ENCODE assay signal across 11 cellular contexts in genomic region chr1:43294761-43295160, GRCh38. TPM values are rescaled to one million over a fixed set of nuclear protein-coding genes. Genes with fewer than 3 reads are reported as not detected.
A peak's percentile ranks its signal among the peaks of the same experiment; 100 is the strongest.
DNase-seq lines count a peak whose midpoint lies in the region; ATAC-seq and TF ChIP-seq lines count a peak whose summit lies in the region.
"Had no signal": no experiment of that assay in that cellular context is flagged by ENCODE, and none has a peak within 500 bp of the region (broad histone marks: within the 10 kb centered on the region; RNA-seq: fewer than 3 reads in every experiment).

No MANE protein-coding gene starts in this region.

- intact Hi-C loops in CD14-positive monocyte (cut with micrococcal nuclease): no loop called here

- H3K4me1 Mint-ChIP-seq in WTC11 (peaks cover 40% of the 10 kb centered on the region), CD14-positive monocyte (no peaks in the 10 kb centered on the region)
- H3K4me1 Mint-ChIP-seq: natural killer cell had no signal

- H3K4me3 Mint-ChIP-seq in WTC11 (no peak overlapping the region), CD14-positive monocyte (no peak overlapping the region)
- H3K4me3 Mint-ChIP-seq: immature natural killer cell, natural killer cell had no signal

- H3K9me3 Mint-ChIP-seq in WTC11 (no peaks in the 10 kb centered on the region), CD14-positive monocyte (no peaks in the 10 kb centered on the region)
- H3K9me3 Mint-ChIP-seq: immature natural killer cell, natural killer cell had no signal

- TF ChIP-seq CTCF in WTC11 (IDR thresholded peaks at IDR 0.05) (no peak), CD14-positive monocyte (IDR thresholded peaks at IDR 0.05) (no peak)

- DNase-seq in WTC11 (ENCODE audit: low spot score) (no peak), dermis blood vessel endothelial cell (peak; percentile 73), NCI-H748 treated with DMSO at 0.1 percent for 48 hours (lab: John Stamatoyannopoulos, UW) (no peak), NCI-H2081 treated with DMSO at 0.1 percent for 48 hours (lab: John Stamatoyannopoulos, UW) (no peak), CD14-positive monocyte (ENCODE audit: low spot score) (no peak)
- DNase-seq: COR-L47, immature natural killer cell, natural killer cell, NCI-H345 had no signal

- H3K27ac Mint-ChIP-seq in WTC11: 0 out of 2 replicates have a peak overlapping the region, but pooled peaks have one; percentile 36
- H3K27ac Mint-ChIP-seq in CD14-positive monocyte: no peak overlapping the region
- H3K27ac Mint-ChIP-seq: immature natural killer cell, natural killer cell had no signal

- POLR2A ChIA-PET in WTC11 (lab: Charles Lee): interaction anchor here (1.1 to 1.2 kb wide), 2 partner anchors 54 to 64 kb away, joined by 3 to 4 read pairs; partner anchors contain the start of gene CDC20

- no peak for ATAC-seq in WTC11

- H3K4me3 ChIP-seq in skin epidermis: no peak overlapping the region

- H3K36me3 Mint-ChIP-seq in WTC11: no peaks in the 10 kb centered on the region
- no peaks in the 10 kb centered on the region for H3K36me3 Mint-ChIP-seq in CD14-positive monocyte
- H3K36me3 Mint-ChIP-seq: immature natural killer cell, natural killer cell had no signal

- peak overlapping the region in 17 of 21 experiments; percentile 7 to 83 (median 50) for H3K27ac ChIP-seq in skin epidermis

- H3K27me3 Mint-ChIP-seq in WTC11 (ENCODE audit: low read depth): no peaks in the 10 kb centered on the region
- H3K27me3 Mint-ChIP-seq in CD14-positive monocyte (ENCODE audit: low read depth in 3 of 3): peaks cover 0 to 2% (median 0%) of the 10 kb centered on the region in 3 donors

- CTCF ChIA-PET in WTC11 (lab: Charles Lee): interaction anchor here (0.6 to 2.4 kb wide), 6 partner anchors 9 to 753 kb away, joined by 3 to 15 read pairs (median 5); partner anchors contain the start of genes C1orf210 and CDC20

TF ChIP-seq in WTC11, 78 proteins besides CTCF, POLR2A, EP300 and RAD21:
- TF ChIP-seq FOXP1 (CRISPR knock-in tag; IDR thresholded peaks at IDR 0.05; ENCODE audit: borderline replicate concordance) (no peak), CREB1 (CRISPR knock-in tag; IDR thresholded peaks at IDR 0.05) (no peak), CDX4 (CRISPR knock-in tag; IDR thresholded peaks at IDR 0.05; ENCODE audit: borderline replicate concordance) (no peak), NFYB (CRISPR knock-in tag; conservative IDR thresholded peaks at IDR 0.05; ENCODE audit: low read depth) (no peak), ZNF425 (CRISPR knock-in tag; conservative IDR thresholded peaks at IDR 0.05) (no peak)

RNA-seq across cellular contexts. Expression of gene TIE1, which starts 6.0 kb away (rescaled TPM):
- total RNA-seq in WTC11 (2021): 2.5 to 3.7 TPM (median 2.6 TPM) in 3 replicates
- 1,320 and 1,392 TPM in 2 replicates for total RNA-seq in dermis blood vessel endothelial cell
- polyA plus RNA-seq in CD14-positive monocyte: not detected

RNA-seq across cellular contexts. Expression of gene C1orf210, which starts 9.4 kb away (rescaled TPM):
- total RNA-seq in WTC11 (2021): 11.7 to 14.0 TPM (median 12.8 TPM) in 3 replicates
- total RNA-seq in dermis blood vessel endothelial cell: not detected in 2 replicates
- polyA plus RNA-seq in CD14-positive monocyte: not detected
- total RNA-seq: natural killer cell had no signal
- polyA plus RNA-seq: immature natural killer cell had no signal

RNA-seq across cellular contexts. Expression of gene TMEM125, which starts 25.0 kb away (rescaled TPM):
- total RNA-seq in WTC11 (2021): 21.5 to 27.8 TPM (median 25.1 TPM) in 3 replicates
- total RNA-seq in dermis blood vessel endothelial cell: 0.05 TPM in 1 of 2 replicates, not detected in the other
- not detected for polyA plus RNA-seq in CD14-positive monocyte
- total RNA-seq: natural killer cell had no signal

RNA-seq across cellular contexts. Expression of gene MPL, which starts 42.9 kb away (rescaled TPM):
- total RNA-seq in WTC11 (2021) (0.15 to 0.44 TPM (median 0.21 TPM) in 3 replicates), dermis blood vessel endothelial cell (0.09 TPM in 1 of 2 replicates, not detected in the other)
- not detected for polyA plus RNA-seq in CD14-positive monocyte
- total RNA-seq: bronchial epithelial cell had no signal

Comparison
In these comparisons a context has a peak if more than half of its experiments do, and no peak if none do; other contexts are left out.
1. RNA of gene TIE1, which starts 6.0 kb away (total RNA-seq): 1,320 to 1,392 TPM in dermis blood vessel endothelial cell; 2.5 to 3.7 TPM in WTC11; every median in the first group is over 100 times any median in the second.
2. RNA of gene C1orf210, which starts 9.4 kb away (total RNA-seq): 11.7 to 14.0 TPM in WTC11; not detected in dermis blood vessel endothelial cell; every median in the first group is over 10 times any median in the second.
3. RNA of gene TMEM125, which starts 25.0 kb away (total RNA-seq): 21.5 to 27.8 TPM in WTC11; 0.05 TPM in dermis blood vessel endothelial cell; every median in the first group is over 10 times any median in the second.